Comparison of ENCODE assay signal across 8 cellular contexts in the genomic region with DNA sequence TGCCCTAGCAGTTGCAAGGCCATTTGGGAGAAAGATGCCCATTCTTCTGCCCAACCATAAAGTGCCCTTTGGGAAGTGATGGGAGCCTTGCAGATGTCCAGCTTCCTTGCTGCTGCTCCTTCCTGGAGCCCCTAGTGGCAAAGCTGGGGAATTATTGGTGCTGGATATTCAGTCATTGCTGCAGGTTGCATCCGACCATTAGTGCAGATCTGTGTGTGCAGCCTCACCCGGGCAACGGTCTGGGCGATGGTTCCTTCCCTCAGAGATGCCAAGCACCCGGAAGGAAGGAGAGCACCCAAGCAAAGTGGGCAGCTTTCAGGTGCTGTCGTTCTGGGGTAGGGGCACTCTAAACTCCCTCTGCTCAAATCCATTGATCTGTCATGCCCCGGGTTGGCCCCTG.
DNase-seq lines count a peak whose midpoint lies in the region; ATAC-seq and TF ChIP-seq lines count a peak whose summit lies in the region.

No MANE protein-coding gene starts in this region.

- CTCF ChIA-PET in HCT116 (lab: Charles Lee) = interaction anchor here (0.7 to 2.1 kb wide), 13 partner anchors 10 to 408 kb away, joined by 3 to 15 read pairs (median 4); no protein-coding TSS in a partner anchor

- TF ChIP-seq POLR2A in HCT116 (IDR thresholded peaks at IDR 0.05; ENCODE audit: borderline replicate concordance, extremely low read depth, insufficient read depth, insufficient read length) (no peak), prostate gland (IDR thresholded peaks at IDR 0.05) (no peak)

- no peaks in the 10 kb centered on the region for H4K20me1 ChIP-seq in HCT116 (ENCODE audit: insufficient read depth)

- TF ChIP-seq RAD21 in HCT116 (IDR thresholded peaks at IDR 0.05; ENCODE audit: low read depth) = peak; percentile 64

- no peaks in the 10 kb centered on the region for H3K9me3 Mint-ChIP-seq in stimulated activated effector memory CD8-positive, alpha-beta T cell treated with anti-CD3 and anti-CD28 coated beads, Interleukin-12 subunit alpha, Interleukin-12 subunit beta, amount 100 ng/mL, for 72 hours

- H3K9ac ChIP-seq in HCT116 (ENCODE audit: low read length) = no peak overlapping the region

- H3K27ac ChIP-seq in HCT116 (ENCODE audit: low read depth, low read length) (no peak overlapping the region), prostate gland (no peak overlapping the region)

- intact Hi-C loops in HCT116 (cut with micrococcal nuclease) (loop anchor here (1.0 to 10.0 kb wide), 4 partner anchors 33 to 466 kb away; a partner anchor contains a TSS), prostate gland (cut with DNase I) (no loop called here)

- peak; percentile 76 for ATAC-seq in HCT116
- ATAC-seq in stimulated activated effector memory CD8-positive, alpha-beta T cell treated with anti-CD3 and anti-CD28 coated beads, Interleukin-12 subunit alpha, Interleukin-12 subunit beta, amount 100 ng/mL, for 72 hours = no peak

- H2AFZ ChIP-seq in HCT116 (ENCODE audit: low read depth, low read length, poor library complexity, severe bottlenecking) = no peak overlapping the region

- no peak overlapping the region for H3K27ac Mint-ChIP-seq in stimulated activated effector memory CD8-positive, alpha-beta T cell treated with anti-CD3 and anti-CD28 coated beads, Interleukin-12 subunit alpha, Interleukin-12 subunit beta, amount 100 ng/mL, for 72 hours

- peak; percentile 65 to 82 (median 80); a peak in 5 of 6 replicates for TF ChIP-seq CTCF in HCT116 (IDR thresholded peaks at IDR 0.05 in 2 of 3, conservative IDR thresholded peaks at IDR 0.05 in 1 of 3; ENCODE audit: borderline replicate concordance in 1 of 3, insufficient read depth in 1 of 3, low read depth in 2 of 3, low read length in 2 of 3)
- peak in 3 of 4 experiments; percentile 22 to 59 (median 34) for TF ChIP-seq CTCF in prostate gland (IDR thresholded peaks at IDR 0.05)

- 31% methylated on average over 7 of the region's 7 CpGs for WGBS in prostate gland

- H3K79me2 ChIP-seq in HCT116 (ENCODE audit: insufficient read depth, low read length) = no peaks in the 10 kb centered on the region

- H3K4me2 ChIP-seq in HCT116 (ENCODE audit: low read length) = no peak overlapping the region

- H3K27me3 ChIP-seq in HCT116 (ENCODE audit: insufficient read depth, low read length) (peaks cover 18% of the 10 kb centered on the region), prostate gland (replicated peaks; ENCODE audit: insufficient read depth) (peaks cover under 1% of the 10 kb centered on the region)

- H3K4me3 ChIP-seq in HCT116 (replicated peaks in 1 of 2; ENCODE audit: low read depth in 1 of 2, low read length in 2 of 2) (no peak overlapping the region), prostate gland (no peak overlapping the region)

- H3K4me3 Mint-ChIP-seq in stimulated activated effector memory CD8-positive, alpha-beta T cell treated with anti-CD3 and anti-CD28 coated beads, Interleukin-12 subunit alpha, Interleukin-12 subunit beta, amount 100 ng/mL, for 72 hours = no peak overlapping the region

- H3K4me1 ChIP-seq in HCT116 (ENCODE audit: control insufficient read depth in 1 of 2, insufficient read depth in 2 of 2, low read length in 2 of 2) (peaks cover 0 to 14% of the 10 kb centered on the region in 2 experiments; a peak in 2 of 4 replicates), prostate gland (replicated peaks) (no peaks in the 10 kb centered on the region)

- H3K9me3 ChIP-seq in HCT116 (ENCODE audit: control insufficient read depth in 1 of 2, insufficient read depth in 1 of 2, low read depth in 1 of 2, low read length in 2 of 2) = no peaks in the 10 kb centered on the region
- H3K9me3 ChIP-seq in prostate gland = no peaks in the 10 kb centered on the region

- H3K36me3 Mint-ChIP-seq in stimulated activated effector memory CD8-positive, alpha-beta T cell treated with anti-CD3 and anti-CD28 coated beads, Interleukin-12 subunit alpha, Interleukin-12 subunit beta, amount 100 ng/mL, for 72 hours = no peaks in the 10 kb centered on the region

- BruUV-seq in HCT116 (replicated peaks; lab: Mats Ljungman, UMichigan) = no TSS peak

- H3K36me3 ChIP-seq in HCT116 (ENCODE audit: control insufficient read depth in 1 of 2, insufficient read depth in 2 of 2, low read length in 2 of 2) (no peaks in the 10 kb centered on the region), prostate gland (no peaks in the 10 kb centered on the region)

- DNase-seq in COLO668 (lab: John Stamatoyannopoulos, UW; ENCODE audit: unreplicated experiment) (peak; percentile 29), HCT116 (ENCODE audit: low read depth, low spot score) (no peak), RPMI7951 (ENCODE audit: low read depth) (peak; percentile 70), fibroblast of peridontal ligament (ENCODE audit: extremely low read depth) (peak; percentile 52), prostate gland (ENCODE audit: low spot score) (no peak), putamen (ENCODE audit: low spot score) (no peak), NCI-H187 treated with DMSO at 0.1 percent for 48 hours (lab: John Stamatoyannopoulos, UW) (no peak)
- DNase-seq in stimulated activated effector memory CD8-positive, alpha-beta T cell treated with anti-CD3 and anti-CD28 coated beads, Interleukin-12 subunit alpha, Interleukin-12 subunit beta, amount 100 ng/mL, for 72 hours (ENCODE audit: low spot score in 2 of 2) = no peak

- peaks cover 12% of the 10 kb centered on the region for H3K4me1 Mint-ChIP-seq in stimulated activated effector memory CD8-positive, alpha-beta T cell treated with anti-CD3 and anti-CD28 coated beads, Interleukin-12 subunit alpha, Interleukin-12 subunit beta, amount 100 ng/mL, for 72 hours

- no peaks in the 10 kb centered on the region for H3K9me2 ChIP-seq in HCT116 (ENCODE audit: insufficient read depth)

- RAD21 ChIA-PET in HCT116 (lab: Charles Lee; ENCODE audit: low non-redundant PET in 1 of 2, low total read pairs in 2 of 2, uncharacterized antibody in 2 of 2, unreplicated experiment in 2 of 2) = no interaction called here

- POLR2A ChIA-PET in HCT116 (lab: Charles Lee) = no interaction called here

TF ChIP-seq in HCT116, 20 proteins besides CTCF, POLR2A, EP300 and RAD21:
- TF ChIP-seq, protein P1, sequence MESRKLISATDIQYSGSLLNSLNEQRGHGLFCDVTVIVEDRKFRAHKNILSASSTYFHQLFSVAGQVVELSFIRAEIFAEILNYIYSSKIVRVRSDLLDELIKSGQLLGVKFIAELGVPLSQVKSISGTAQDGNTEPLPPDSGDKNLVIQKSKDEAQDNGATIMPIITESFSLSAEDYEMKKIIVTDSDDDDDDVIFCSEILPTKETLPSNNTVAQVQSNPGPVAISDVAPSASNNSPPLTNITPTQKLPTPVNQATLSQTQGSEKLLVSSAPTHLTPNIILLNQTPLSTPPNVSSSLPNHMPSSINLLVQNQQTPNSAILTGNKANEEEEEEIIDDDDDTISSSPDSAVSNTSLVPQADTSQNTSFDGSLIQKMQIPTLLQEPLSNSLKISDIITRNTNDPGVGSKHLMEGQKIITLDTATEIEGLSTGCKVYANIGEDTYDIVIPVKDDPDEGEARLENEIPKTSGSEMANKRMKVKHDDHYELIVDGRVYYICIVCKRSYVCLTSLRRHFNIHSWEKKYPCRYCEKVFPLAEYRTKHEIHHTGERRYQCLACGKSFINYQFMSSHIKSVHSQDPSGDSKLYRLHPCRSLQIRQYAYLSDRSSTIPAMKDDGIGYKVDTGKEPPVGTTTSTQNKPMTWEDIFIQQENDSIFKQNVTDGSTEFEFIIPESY (IDR thresholded peaks at IDR 0.05; ENCODE audit: extremely low read depth, insufficient replicate concordance, low read length) = no peak
- TF ChIP-seq CBX3 (IDR thresholded peaks at IDR 0.05; ENCODE audit: low read depth) = peak; percentile 47; the same call in 1 of the 2 replicates

Comparison
In these comparisons a context has a peak if more than half of its experiments do, and no peak if none do; other contexts are left out.
1. DNase-seq: peak in COLO668 (single experiment), RPMI7951 (single experiment) and fibroblast of peridontal ligament (single experiment); none in HCT116 (single experiment), prostate gland (single experiment), putamen (single experiment), NCI-H187 treated with DMSO at 0.1 percent for 48 hours (single experiment) and stimulated activated effector memory CD8-positive, alpha-beta T cell treated with anti-CD3 and anti-CD28 coated beads, Interleukin-12 subunit alpha, Interleukin-12 subunit beta, amount 100 ng/mL, for 72 hours (0 of 2).